Comparison of ENCODE assay signal across 9 cellular contexts in the genomic region with DNA sequence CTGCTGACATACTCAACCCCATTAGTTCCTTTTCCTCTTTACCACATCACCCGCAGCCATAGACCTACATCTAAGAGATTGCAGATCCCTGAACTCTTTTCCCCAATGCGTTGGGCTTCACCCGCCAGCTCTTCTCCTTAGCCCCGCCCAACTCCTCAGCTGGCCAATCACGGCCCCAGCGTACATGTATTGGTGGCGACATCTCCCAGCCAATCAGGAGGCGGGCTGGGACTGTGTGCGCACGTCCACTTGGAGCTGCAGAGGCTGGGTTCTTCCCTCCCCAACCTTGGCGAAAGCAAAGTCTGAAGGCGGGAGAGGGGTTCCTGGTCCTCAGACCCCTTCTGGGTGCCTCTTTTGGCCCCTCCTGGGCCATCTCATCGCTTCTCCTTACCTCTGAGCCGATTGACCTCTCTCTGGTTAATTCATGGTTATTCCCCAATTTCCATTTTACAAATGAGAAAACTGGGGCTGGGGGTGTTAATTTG. TPM values are rescaled to one million over a fixed set of nuclear protein-coding genes. Genes with fewer than 3 reads are reported as not detected.
DNase-seq lines count a peak whose midpoint lies in the region; ATAC-seq and TF ChIP-seq lines count a peak whose summit lies in the region.
"Had no signal": no experiment of that assay in that cellular context is flagged by ENCODE, and none has a peak within 500 bp of the region (broad histone marks: within the 10 kb centered on the region; RNA-seq: fewer than 3 reads in every experiment).

No MANE protein-coding gene starts in this region.

- no peaks in the 10 kb centered on the region for H3K36me3 Mint-ChIP-seq in CD8-positive, alpha-beta T cell
- no peaks in the 10 kb centered on the region for H3K36me3 Mint-ChIP-seq in T-helper 17 cell (ENCODE audit: low read depth)

- no peaks in the 10 kb centered on the region for H4K20me1 ChIP-seq in hepatocyte (ENCODE audit: insufficient read depth, poor library complexity, severe bottlenecking)

- peaks cover 18% of the 10 kb centered on the region for H3K4me1 Mint-ChIP-seq in CD8-positive, alpha-beta T cell (ENCODE audit: low read depth)
- peaks cover 9% of the 10 kb centered on the region for H3K4me1 Mint-ChIP-seq in T-helper 17 cell

- POLR2A ChIA-PET in CD8-positive, alpha-beta T cell (lab: Charles Lee), result interaction anchor here (0.8 to 1.7 kb wide), 4 partner anchors 11 to 280 kb away, joined by 3 to 22 read pairs (median 4); a partner anchor contains a TSS

- H3K27me3 ChIP-seq in CD8-positive, alpha-beta T cell (ENCODE audit: insufficient read depth, low read length), result no peaks in the 10 kb centered on the region
- H3K27me3 ChIP-seq in HL-60 (ENCODE audit: insufficient read depth, poor library complexity, severe bottlenecking) (no peaks in the 10 kb centered on the region), ascending aorta (no peaks in the 10 kb centered on the region), hepatocyte (peaks cover 60% of the 10 kb centered on the region), aorta (ENCODE audit: control insufficient read depth in 1 of 2, insufficient read depth in 2 of 2, low read length in 1 of 2) (no peaks in the 10 kb centered on the region)

- H3K4me2 ChIP-seq in hepatocyte, result peak overlapping the region; percentile 73

- peak overlapping the region; percentile 62 for H3K27ac ChIP-seq in CD8-positive, alpha-beta T cell (ENCODE audit: low read depth, low read length)
- H3K27ac ChIP-seq in HL-60 (replicated peaks) (peak overlapping the region; percentile 41), ascending aorta (peak overlapping the region; percentile 93 to 94), hepatocyte (no peak overlapping the region), aorta (ENCODE audit: low read depth in 1 of 2, low read length in 2 of 2) (peak overlapping the region; percentile 18 to 90)
- H3K27ac ChIP-seq: SK-N-MC had no signal

- H3K36me3 ChIP-seq in CD8-positive, alpha-beta T cell (ENCODE audit: insufficient read depth, low read length), result no peaks in the 10 kb centered on the region
- H3K36me3 ChIP-seq in ascending aorta (no peaks in the 10 kb centered on the region), hepatocyte (replicated peaks; ENCODE audit: insufficient read depth, low read depth) (no peaks in the 10 kb centered on the region), aorta (ENCODE audit: control insufficient read depth in 1 of 2, insufficient read depth in 2 of 2, low read length in 1 of 2) (no peaks in the 10 kb centered on the region)

- no peaks in the 10 kb centered on the region for H3K27me3 Mint-ChIP-seq in CD8-positive, alpha-beta T cell (ENCODE audit: low read depth)
- no peaks in the 10 kb centered on the region for H3K27me3 Mint-ChIP-seq in T-helper 17 cell

- peak overlapping the region; percentile 54 for H2AFZ ChIP-seq in hepatocyte

- H3K4me1 ChIP-seq in CD8-positive, alpha-beta T cell (ENCODE audit: insufficient read depth, low read length), result peaks cover 19% of the 10 kb centered on the region
- H3K4me1 ChIP-seq in ascending aorta, result peaks cover 3 to 5% of the 10 kb centered on the region in 2 donors
- H3K4me1 ChIP-seq in hepatocyte (ENCODE audit: insufficient read depth), result no peaks in the 10 kb centered on the region
- peaks cover 3 to 16% of the 10 kb centered on the region in 2 donors for H3K4me1 ChIP-seq in aorta (ENCODE audit: control insufficient read depth in 1 of 2, insufficient read depth in 2 of 2, low read length in 2 of 2)

- no peaks in the 10 kb centered on the region for H3K9me2 ChIP-seq in hepatocyte (replicated peaks; ENCODE audit: insufficient read depth)

- H3K9me3 Mint-ChIP-seq in CD8-positive, alpha-beta T cell, result no peaks in the 10 kb centered on the region

- peak; percentile 62 to 92 (median 83) for DNase-seq in CD8-positive, alpha-beta T cell
- peak; percentile 86 to 96 for DNase-seq in HL-60 (ENCODE audit: low read depth in 1 of 2, low spot score in 1 of 2)
- DNase-seq in T-helper 17 cell, result peak; percentile 77 to 82 (median 79)
- peak; percentile 91 to 98 for DNase-seq in ascending aorta (ENCODE audit: low spot score in 2 of 2)
- peak; percentile 86 for DNase-seq in hepatocyte (ENCODE audit: low spot score)
- DNase-seq in renal cortical epithelial cell (ENCODE audit: low read depth), result peak; percentile 71
- DNase-seq in aorta, result peak; percentile 97 to 98

- no peaks in the 10 kb centered on the region for H3K79me2 ChIP-seq in hepatocyte

- peak; percentile 100 for ATAC-seq in CD8-positive, alpha-beta T cell
- ATAC-seq in GM19467 (IDR thresholded peaks at IDR 0.05; ENCODE audit: unreplicated experiment) (peak; percentile 100), T-helper 17 cell (peak; percentile 100), aorta (ENCODE audit: low FRiP score) (peak; percentile 98)

- no peak for TF ChIP-seq CTCF in CD8-positive, alpha-beta T cell (IDR thresholded peaks at IDR 0.05)
- TF ChIP-seq CTCF in HL-60 (IDR thresholded peaks at IDR 0.05; ENCODE audit: insufficient read depth, low read length) (no peak), ascending aorta (IDR thresholded peaks at IDR 0.05) (no peak), hepatocyte (IDR thresholded peaks at IDR 0.05; ENCODE audit: poor library complexity) (no peak)

- CTCF ChIA-PET in CD8-positive, alpha-beta T cell (lab: Charles Lee), result interaction anchor here (0.6 to 1.3 kb wide), 5 partner anchors 10 to 551 kb away, joined by 3 read pairs; a partner anchor contains a TSS

- intact Hi-C loops in CD8-positive, alpha-beta T cell (cut with DNase I, micrococcal nuclease), result no loop called here
- intact Hi-C loops in ascending aorta (cut with DNase I) (no loop called here), aorta (cut with DNase I) (no loop called here)

- H3K4me3 ChIP-seq in CD8-positive, alpha-beta T cell (ENCODE audit: low read depth, low read length), result peak overlapping the region; percentile 58
- H3K4me3 ChIP-seq in HL-60 (replicated peaks; ENCODE audit: insufficient read depth, low read length), result peak overlapping the region; percentile 28
- peak overlapping the region; percentile 50 to 65 for H3K4me3 ChIP-seq in ascending aorta
- H3K4me3 ChIP-seq in hepatocyte, result no peak overlapping the region
- H3K4me3 ChIP-seq in aorta (ENCODE audit: low read length in 2 of 2), result peak overlapping the region; percentile 33 to 44
- H3K4me3 ChIP-seq: SK-N-MC had no signal

- H3K9me3 ChIP-seq in CD8-positive, alpha-beta T cell (ENCODE audit: low read length), result no peaks in the 10 kb centered on the region
- no peaks in the 10 kb centered on the region for H3K9me3 ChIP-seq in T-helper 17 cell (ENCODE audit: control insufficient read depth, low read length, poor library complexity, severe bottlenecking)
- no peaks in the 10 kb centered on the region for H3K9me3 ChIP-seq in ascending aorta
- H3K9me3 ChIP-seq in hepatocyte (ENCODE audit: low read depth), result no peaks in the 10 kb centered on the region
- no peaks in the 10 kb centered on the region for H3K9me3 ChIP-seq in aorta (ENCODE audit: control insufficient read depth, low read length)

- H3K27ac Mint-ChIP-seq in CD8-positive, alpha-beta T cell, result peak overlapping the region; percentile 89
- H3K27ac Mint-ChIP-seq in T-helper 17 cell, result peak overlapping the region; percentile 71

- 10% methylated on average over 14 of the region's 14 CpGs for WGBS in hepatocyte (ENCODE audit: low lambda C conversion rate, missing lambda C conversion rate)
- WGBS in aorta, 2 donors, result 0 to 2% methylated on average over 13 to 14 of the region's 14 CpGs

- H3K4me3 Mint-ChIP-seq in CD8-positive, alpha-beta T cell, result peak overlapping the region; percentile 86
- peak overlapping the region; percentile 83 for H3K4me3 Mint-ChIP-seq in T-helper 17 cell

RNA-seq across cellular contexts. Expression of a gene that starts 11.0 kb away (rescaled TPM):
- total RNA-seq in CD8-positive, alpha-beta T cell, result 1 to 10 TPM; 6.8 to 7.1 TPM
- total RNA-seq in T-helper 17 cell (10 to 100 TPM; 11.6 to 12.5 TPM), ascending aorta (82.1 TPM), hepatocyte (0.10 and 0.60 TPM in 2 replicates), renal cortical epithelial cell (0.20 TPM in 1 of 2 replicates, not detected in the other), aorta (10 to 100 TPM; 23.1 to 63.4 TPM)
- polyA plus RNA-seq in hepatocyte (0.58 TPM in 1 of 2 replicates, not detected in the other), aorta (10 to 100 TPM in 1 of 2 donors, 1 to 10 TPM in 1; 6.6 to 38.6 TPM)

RNA-seq across cellular contexts. Expression of a gene that starts 28.0 kb away (rescaled TPM):
- not detected for total RNA-seq in CD8-positive, alpha-beta T cell
- total RNA-seq in T-helper 17 cell (not detected), ascending aorta (28.7 TPM), hepatocyte (14.0 and 19.9 TPM in 2 replicates), renal cortical epithelial cell (4.0 and 28.2 TPM in 2 replicates), aorta (10 to 100 TPM in 1 of 2 donors, 1 to 10 TPM in 1; 9.0 to 13.6 TPM)
- polyA plus RNA-seq in hepatocyte (26.2 and 43.2 TPM in 2 replicates), aorta (10 to 100 TPM in 1 of 2 donors, 1 to 10 TPM in 1; 4.7 to 15.8 TPM)
